In the genomic region with DNA sequence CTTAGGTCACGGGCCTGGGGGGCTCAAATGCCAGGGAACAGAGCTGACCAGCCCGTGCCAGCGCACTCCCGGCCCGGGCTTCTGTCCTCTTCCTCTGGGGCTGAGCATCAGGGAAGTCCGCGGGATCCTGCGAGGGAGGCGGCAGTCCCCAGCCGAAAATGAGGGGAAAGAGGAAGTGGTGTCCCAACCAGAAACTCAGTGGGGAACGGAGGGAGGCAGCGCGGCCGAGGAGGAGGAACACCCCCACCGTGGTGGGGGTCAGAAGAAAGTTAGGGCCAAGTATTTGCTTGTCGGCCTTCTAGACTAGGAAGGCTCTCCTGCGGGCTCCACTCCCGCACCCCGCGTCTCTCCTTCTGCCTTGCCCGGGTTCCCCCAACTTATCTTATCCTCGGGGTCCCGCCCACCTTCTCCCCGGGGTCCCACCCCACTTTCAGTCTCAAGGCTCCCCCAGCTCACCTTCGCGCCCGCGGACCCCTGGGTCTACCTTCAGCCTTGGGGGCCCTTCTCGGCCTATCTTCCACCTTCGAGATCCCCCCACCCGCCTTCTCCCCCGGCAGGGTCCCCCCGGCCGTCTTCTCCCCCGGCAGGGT, we compare ENCODE assay signal across 8 cellular contexts. TPM values are rescaled to one million over a fixed set of nuclear protein-coding genes. Genes with fewer than 3 reads are reported as not detected.
DNase-seq lines count a peak whose midpoint lies in the region; ATAC-seq, FAIRE-seq and TF ChIP-seq lines count a peak whose summit lies in the region.

No MANE protein-coding gene starts in this region.

- H3K4me1 Mint-ChIP-seq in activated naive CD4-positive, alpha-beta T cell treated with anti-CD3 and anti-CD28 coated beads for 36 hours (ENCODE audit: low read depth) = peaks cover 29% of the 10 kb centered on the region

- no peak for TF ChIP-seq CTCF in pancreas (IDR thresholded peaks at IDR 0.05)
- no peak for TF ChIP-seq CTCF in vagina (IDR thresholded peaks at IDR 0.05)

- peak; percentile 38 for ATAC-seq in HG02840 (IDR thresholded peaks at IDR 0.05; ENCODE audit: low FRiP score, unreplicated experiment)
- ATAC-seq in Right ventricle myocardium inferior = peak; percentile 34
- peak; percentile 31 to 57 (median 40) for ATAC-seq in pancreas

- H3K27ac ChIP-seq in pancreas (peak overlapping the region; percentile 79 to 87 (median 84)), vagina (peak overlapping the region; percentile 91)

- DNase-seq in activated naive CD4-positive, alpha-beta T cell treated with anti-CD3 and anti-CD28 coated beads for 36 hours = peak; percentile 52
- DNase-seq in Right ventricle myocardium inferior (ENCODE audit: missing footprints) = peak; percentile 84
- peak in 5 of 6 donors; percentile 41 to 82 (median 59) for DNase-seq in pancreas
- peak in 1 of 2 donors; percentile 86 for DNase-seq in vagina (ENCODE audit: extremely low spot score in 2 of 2)
- DNase-seq in NCI-H1436 (lab: John Stamatoyannopoulos, UW) = no peak

- 1% methylated on average over 33 to 35 of the region's 35 CpGs for WGBS in pancreas, 2 donors

- H3K36me3 ChIP-seq in pancreas = no peaks in the 10 kb centered on the region
- H3K36me3 ChIP-seq in vagina = no peaks in the 10 kb centered on the region

- CTCF ChIA-PET in activated naive CD4-positive, alpha-beta T cell treated with anti-CD3 and anti-CD28 coated beads for 36 hours (lab: Charles Lee) = interaction anchor here (1.5 kb wide), 1 partner anchor 10 kb away, joined by 4 read pairs; no protein-coding TSS in a partner anchor

- peak overlapping the region; percentile 87 for H3K27ac Mint-ChIP-seq in activated naive CD4-positive, alpha-beta T cell treated with anti-CD3 and anti-CD28 coated beads for 36 hours

- intact Hi-C loops in activated naive CD4-positive, alpha-beta T cell treated with anti-CD3 and anti-CD28 coated beads for 36 hours (cut with micrococcal nuclease) = loop anchor here (1.0 to 2.0 kb wide), 2 partner anchors 10 to 123 kb away; partner anchors contain the start of gene FAM120AOS
- intact Hi-C loops in Right ventricle myocardium inferior (cut with DNase I) (no loop called here), pancreas (cut with DNase I) (no loop called here), vagina (cut with DNase I) (loop anchor here (5.0 kb wide), 1 partner anchor 124 kb away; the partner anchor contains the start of genes FAM120A and FAM120AOS)

- FAIRE-seq in pancreas (lab: Jason Lieb, UNC) = no peak

- H3K4me1 ChIP-seq in pancreas (peaks cover 18 to 28% (median 19%) of the 10 kb centered on the region in 3 donors), vagina (peaks cover 48% of the 10 kb centered on the region)

- H3K27me3 ChIP-seq in pancreas (no peaks in the 10 kb centered on the region), vagina (no peaks in the 10 kb centered on the region)

- peak overlapping the region; percentile 86 for H3K4me3 Mint-ChIP-seq in activated naive CD4-positive, alpha-beta T cell treated with anti-CD3 and anti-CD28 coated beads for 36 hours

- H3K4me3 ChIP-seq in GM08714 (ENCODE audit: low read length) (peak overlapping the region; percentile 64), pancreas (peak overlapping the region; percentile 37 to 77 (median 66)), vagina (peak overlapping the region; percentile 72 to 86)

- H3K27me3 Mint-ChIP-seq in activated naive CD4-positive, alpha-beta T cell treated with anti-CD3 and anti-CD28 coated beads for 36 hours (ENCODE audit: low read depth) = no peaks in the 10 kb centered on the region

- H3K9me3 ChIP-seq in pancreas (no peaks in the 10 kb centered on the region), vagina (no peaks in the 10 kb centered on the region)

- H3K36me3 Mint-ChIP-seq in activated naive CD4-positive, alpha-beta T cell treated with anti-CD3 and anti-CD28 coated beads for 36 hours (ENCODE audit: low read depth) = no peaks in the 10 kb centered on the region

- TF ChIP-seq POLR2A in Raji (IDR thresholded peaks at IDR 0.05; ENCODE audit: insufficient read depth, low read depth, low read length) (peak; percentile 42; the same call in 1 of the 2 replicates), vagina (IDR thresholded peaks at IDR 0.05) (peak in 1 of 2 donors; percentile 23)

- no peaks in the 10 kb centered on the region for H3K9me3 Mint-ChIP-seq in activated naive CD4-positive, alpha-beta T cell treated with anti-CD3 and anti-CD28 coated beads for 36 hours

RNA-seq across cellular contexts. Expression of gene PHF2, which starts 0.6 kb away (rescaled TPM):
- total RNA-seq in activated naive CD4-positive, alpha-beta T cell treated with anti-CD3 and anti-CD28 coated beads for 36 hours = 10 to 100 TPM; 14.4 to 16.6 TPM
- 28.7 TPM for total RNA-seq in Right ventricle myocardium inferior
- 10 to 100 TPM; 10.8 to 16.7 (median 11.9) TPM for total RNA-seq in pancreas
- polyA plus RNA-seq in pancreas = 10 to 100 TPM; 17.8 to 24.8 TPM
- total RNA-seq in vagina = 27.7 TPM

Comparison
In these comparisons a context has a peak if more than half of its experiments do, and no peak if none do; other contexts are left out.
1. intact Hi-C loops: an anchor here in activated naive CD4-positive, alpha-beta T cell treated with anti-CD3 and anti-CD28 coated beads for 36 hours (1.0 to 2.0 kb wide) and vagina (5.0 kb wide); none called in Right ventricle myocardium inferior and pancreas.